ENCODE assay signal across 1 cellular context in genomic region chr10:120415709-120416330, GRCh38.
TF ChIP-seq lines count a peak whose summit lies in the region.

No MANE protein-coding gene starts in this region.

TF ChIP-seq in SK-N-SH, 30 proteins besides CTCF, POLR2A, EP300 and RAD21 (continued from another document):
- no peak for TF ChIP-seq REST (IDR thresholded peaks at IDR 0.05; ENCODE audit: low read depth, low read length)
- TF ChIP-seq ELF1 (IDR thresholded peaks at IDR 0.05): peak; percentile 34; the same call in 1 of the 2 replicates
- TF ChIP-seq FOXM1 (IDR thresholded peaks at IDR 0.05; ENCODE audit: low read depth): peak; percentile 70; the same call in 1 of the 2 replicates
- TF ChIP-seq NRF1 (IDR thresholded peaks at IDR 0.05; ENCODE audit: low read depth, low read length): no peak
- TF ChIP-seq MXI1 (IDR thresholded peaks at IDR 0.05; ENCODE audit: low read depth, low read length): no peak
- TF ChIP-seq TEAD4 (IDR thresholded peaks at IDR 0.05; ENCODE audit: borderline replicate concordance, insufficient read depth): peak; percentile 92
- TF ChIP-seq ZBTB33 (IDR thresholded peaks at IDR 0.05; ENCODE audit: borderline replicate concordance, low read depth): 0 out of 2 replicates have a peak, but pooled peaks have one; percentile 56
- TF ChIP-seq RXRA (IDR thresholded peaks at IDR 0.05; ENCODE audit: borderline replicate concordance, low read depth): peak; percentile 84
- TF ChIP-seq SIN3A (IDR thresholded peaks at IDR 0.05; ENCODE audit: borderline replicate concordance, low read depth, low read length): no peak
- no peak for TF ChIP-seq RFX5 (IDR thresholded peaks at IDR 0.05; ENCODE audit: low read length)
- TF ChIP-seq POLR2AphosphoS5 (IDR thresholded peaks at IDR 0.05; ENCODE audit: low read depth, low read length): peak; percentile 68; the same call in 1 of the 2 replicates
- peak; percentile 95 for TF ChIP-seq TCF12 (IDR thresholded peaks at IDR 0.05)
- TF ChIP-seq USF2 (IDR thresholded peaks at IDR 0.05; ENCODE audit: borderline replicate concordance, low read depth, low read length): no peak
- TF ChIP-seq YY1 (IDR thresholded peaks at IDR 0.05; ENCODE audit: low read depth): no peak
- TF ChIP-seq PBX3 (IDR thresholded peaks at IDR 0.05): peak; percentile 77
- peak; percentile 63; the same call in 1 of the 2 replicates for TF ChIP-seq NFIC (IDR thresholded peaks at IDR 0.05; ENCODE audit: borderline replicate concordance)
- no peak for TF ChIP-seq IRF3 (IDR thresholded peaks at IDR 0.05; ENCODE audit: low read depth, low read length)
